In genomic region chr2:204913854-204914464, GRCh38 we compare ENCODE assay signal across 1 cellular context.
TF ChIP-seq lines count a peak whose summit lies in the region.

No MANE protein-coding gene starts in this region.

TF ChIP-seq in K562, 482 proteins besides CTCF, POLR2A, EP300 and RAD21 (continued from another document and continues in another):
- TF ChIP-seq, protein P1, sequence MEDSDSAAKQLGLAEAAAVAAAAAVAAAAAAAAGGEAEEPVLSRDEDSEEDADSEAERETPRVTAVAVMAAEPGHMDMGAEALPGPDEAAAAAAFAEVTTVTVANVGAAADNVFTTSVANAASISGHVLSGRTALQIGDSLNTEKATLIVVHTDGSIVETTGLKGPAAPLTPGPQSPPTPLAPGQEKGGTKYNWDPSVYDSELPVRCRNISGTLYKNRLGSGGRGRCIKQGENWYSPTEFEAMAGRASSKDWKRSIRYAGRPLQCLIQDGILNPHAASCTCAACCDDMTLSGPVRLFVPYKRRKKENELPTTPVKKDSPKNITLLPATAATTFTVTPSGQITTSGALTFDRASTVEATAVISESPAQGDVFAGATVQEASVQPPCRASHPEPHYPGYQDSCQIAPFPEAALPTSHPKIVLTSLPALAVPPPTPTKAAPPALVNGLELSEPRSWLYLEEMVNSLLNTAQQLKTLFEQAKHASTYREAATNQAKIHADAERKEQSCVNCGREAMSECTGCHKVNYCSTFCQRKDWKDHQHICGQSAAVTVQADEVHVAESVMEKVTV (CRISPR knock-in tag; IDR thresholded peaks at IDR 0.05), result no peak
- no peak for TF ChIP-seq ZNF586 (CRISPR knock-in tag; conservative IDR thresholded peaks at IDR 0.05)
- peak in 1 of 3 experiments; percentile 26 for TF ChIP-seq YY1 (IDR thresholded peaks at IDR 0.05; ENCODE audit: borderline replicate concordance in 1 of 3, control insufficient read depth in 1 of 3, extremely low read depth in 1 of 3, insufficient read depth in 3 of 3, insufficient read length in 1 of 3, insufficient replicate concordance in 2 of 3, low read depth in 1 of 3, low read length in 2 of 3)
- no peak for TF ChIP-seq ZBTB1 (CRISPR knock-in tag; IDR thresholded peaks at IDR 0.05; ENCODE audit: borderline replicate concordance, low read depth)
- no peak for TF ChIP-seq MEF2D (tag; conservative IDR thresholded peaks at IDR 0.05; ENCODE audit: low read depth)
- TF ChIP-seq, protein P2, sequence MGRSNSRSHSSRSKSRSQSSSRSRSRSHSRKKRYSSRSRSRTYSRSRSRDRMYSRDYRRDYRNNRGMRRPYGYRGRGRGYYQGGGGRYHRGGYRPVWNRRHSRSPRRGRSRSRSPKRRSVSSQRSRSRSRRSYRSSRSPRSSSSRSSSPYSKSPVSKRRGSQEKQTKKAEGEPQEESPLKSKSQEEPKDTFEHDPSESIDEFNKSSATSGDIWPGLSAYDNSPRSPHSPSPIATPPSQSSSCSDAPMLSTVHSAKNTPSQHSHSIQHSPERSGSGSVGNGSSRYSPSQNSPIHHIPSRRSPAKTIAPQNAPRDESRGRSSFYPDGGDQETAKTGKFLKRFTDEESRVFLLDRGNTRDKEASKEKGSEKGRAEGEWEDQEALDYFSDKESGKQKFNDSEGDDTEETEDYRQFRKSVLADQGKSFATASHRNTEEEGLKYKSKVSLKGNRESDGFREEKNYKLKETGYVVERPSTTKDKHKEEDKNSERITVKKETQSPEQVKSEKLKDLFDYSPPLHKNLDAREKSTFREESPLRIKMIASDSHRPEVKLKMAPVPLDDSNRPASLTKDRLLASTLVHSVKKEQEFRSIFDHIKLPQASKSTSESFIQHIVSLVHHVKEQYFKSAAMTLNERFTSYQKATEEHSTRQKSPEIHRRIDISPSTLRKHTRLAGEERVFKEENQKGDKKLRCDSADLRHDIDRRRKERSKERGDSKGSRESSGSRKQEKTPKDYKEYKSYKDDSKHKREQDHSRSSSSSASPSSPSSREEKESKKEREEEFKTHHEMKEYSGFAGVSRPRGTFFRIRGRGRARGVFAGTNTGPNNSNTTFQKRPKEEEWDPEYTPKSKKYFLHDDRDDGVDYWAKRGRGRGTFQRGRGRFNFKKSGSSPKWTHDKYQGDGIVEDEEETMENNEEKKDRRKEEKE (IDR thresholded peaks at IDR 0.05; ENCODE audit: borderline replicate concordance in 1 of 2, control insufficient read depth in 1 of 2, low read depth in 2 of 2, low read length in 1 of 2), result peak in 1 of 2 experiments; percentile 78; a peak in 1 of 4 replicates
- TF ChIP-seq NCOR1 (IDR thresholded peaks at IDR 0.05), result no peak
- TF ChIP-seq, protein P3, sequence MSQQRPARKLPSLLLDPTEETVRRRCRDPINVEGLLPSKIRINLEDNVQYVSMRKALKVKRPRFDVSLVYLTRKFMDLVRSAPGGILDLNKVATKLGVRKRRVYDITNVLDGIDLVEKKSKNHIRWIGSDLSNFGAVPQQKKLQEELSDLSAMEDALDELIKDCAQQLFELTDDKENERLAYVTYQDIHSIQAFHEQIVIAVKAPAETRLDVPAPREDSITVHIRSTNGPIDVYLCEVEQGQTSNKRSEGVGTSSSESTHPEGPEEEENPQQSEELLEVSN (IDR thresholded peaks at IDR 0.05; ENCODE audit: borderline replicate concordance in 1 of 2, extremely low read depth in 1 of 2, insufficient read depth in 1 of 2, insufficient read length in 1 of 2, low read depth in 1 of 2, low read length in 1 of 2, poor library complexity in 1 of 2, severe bottlenecking in 1 of 2), result peak in 1 of 2 experiments; percentile 40
- TF ChIP-seq FOXJ2 (tag; IDR thresholded peaks at IDR 0.05), result 0 out of 2 replicates have a peak, but pooled peaks have one; percentile 27
- TF ChIP-seq HIVEP1 (CRISPR knock-in tag; IDR thresholded peaks at IDR 0.05), result no peak
- no peak for TF ChIP-seq BRF2 (IDR thresholded peaks at IDR 0.05; ENCODE audit: borderline replicate concordance, insufficient read depth, insufficient read length)
- TF ChIP-seq, protein P4, sequence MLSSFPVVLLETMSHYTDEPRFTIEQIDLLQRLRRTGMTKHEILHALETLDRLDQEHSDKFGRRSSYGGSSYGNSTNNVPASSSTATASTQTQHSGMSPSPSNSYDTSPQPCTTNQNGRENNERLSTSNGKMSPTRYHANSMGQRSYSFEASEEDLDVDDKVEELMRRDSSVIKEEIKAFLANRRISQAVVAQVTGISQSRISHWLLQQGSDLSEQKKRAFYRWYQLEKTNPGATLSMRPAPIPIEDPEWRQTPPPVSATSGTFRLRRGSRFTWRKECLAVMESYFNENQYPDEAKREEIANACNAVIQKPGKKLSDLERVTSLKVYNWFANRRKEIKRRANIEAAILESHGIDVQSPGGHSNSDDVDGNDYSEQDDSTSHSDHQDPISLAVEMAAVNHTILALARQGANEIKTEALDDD (IDR thresholded peaks at IDR 0.05), result no peak
- no peak for TF ChIP-seq U2AF1 (optimal IDR thresholded peaks at IDR 0.05; ENCODE audit: low read depth, low read length)
- no peak for TF ChIP-seq MLLT1 (IDR thresholded peaks at IDR 0.05)
- no peak for TF ChIP-seq E2F5 (CRISPR knock-in tag; IDR thresholded peaks at IDR 0.05)
- TF ChIP-seq TEAD1 (CRISPR knock-in tag; IDR thresholded peaks at IDR 0.05), result no peak
- TF ChIP-seq RAD51 (IDR thresholded peaks at IDR 0.05; ENCODE audit: borderline replicate concordance, low read depth), result peak; percentile 81
- no peak for TF ChIP-seq ZNF512 (tag; IDR thresholded peaks at IDR 0.05)
- no peak for TF ChIP-seq TCF7 (IDR thresholded peaks at IDR 0.05; ENCODE audit: borderline replicate concordance)
- TF ChIP-seq TAF1 (IDR thresholded peaks at IDR 0.05; ENCODE audit: control insufficient read depth, extremely low read depth, insufficient read depth, low read length, severe bottlenecking), result peak; percentile 37
- TF ChIP-seq HBP1 (CRISPR knock-in tag; IDR thresholded peaks at IDR 0.05), result no peak
- peak; percentile 14; the same call in 1 of the 2 replicates for TF ChIP-seq BHLHE40 (IDR thresholded peaks at IDR 0.05; ENCODE audit: low read length)
- no peak for TF ChIP-seq DNMT1 (IDR thresholded peaks at IDR 0.05)
- TF ChIP-seq SIRT6 (IDR thresholded peaks at IDR 0.05; ENCODE audit: low read depth, low read length), result no peak
- peak; percentile 23; the same call in 1 of the 2 replicates for TF ChIP-seq PKNOX1 (IDR thresholded peaks at IDR 0.05)
- TF ChIP-seq HINFP (tag; conservative IDR thresholded peaks at IDR 0.05; ENCODE audit: low read depth), result no peak
- no peak for TF ChIP-seq GTF2B (IDR thresholded peaks at IDR 0.05; ENCODE audit: extremely low read depth, insufficient read length)
- TF ChIP-seq ZNF12 (CRISPR knock-in tag; IDR thresholded peaks at IDR 0.05), result no peak
- TF ChIP-seq OTX1 (CRISPR knock-in tag; IDR thresholded peaks at IDR 0.05), result no peak
- no peak for TF ChIP-seq BDP1 (IDR thresholded peaks at IDR 0.05; ENCODE audit: insufficient read depth, insufficient read length)
- no peak for TF ChIP-seq GATAD2A (IDR thresholded peaks at IDR 0.05)
